1 cellular context compared by ENCODE assay signal in genomic region chr2:31945572-31945935, GRCh38.
TF ChIP-seq lines count a peak whose summit lies in the region.

No MANE protein-coding gene starts in this region.

TF ChIP-seq in K562, 482 proteins besides CTCF, POLR2A, EP300 and RAD21 (continued from another document and continues in another):
- TF ChIP-seq ZBTB12 (CRISPR knock-in tag; IDR thresholded peaks at IDR 0.05) = no peak
- no peak for TF ChIP-seq ZNF354B (CRISPR knock-in tag; IDR thresholded peaks at IDR 0.05)
- no peak for TF ChIP-seq FOXP1 (CRISPR knock-in tag; IDR thresholded peaks at IDR 0.05)
- TF ChIP-seq MEIS2 (IDR thresholded peaks at IDR 0.05; ENCODE audit: partially characterized antibody) = peak; percentile 73
- TF ChIP-seq, protein P1, sequence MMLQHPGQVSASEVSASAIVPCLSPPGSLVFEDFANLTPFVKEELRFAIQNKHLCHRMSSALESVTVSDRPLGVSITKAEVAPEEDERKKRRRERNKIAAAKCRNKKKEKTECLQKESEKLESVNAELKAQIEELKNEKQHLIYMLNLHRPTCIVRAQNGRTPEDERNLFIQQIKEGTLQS (IDR thresholded peaks at IDR 0.05) = peak; percentile 91
- TF ChIP-seq, protein P1 (CRISPR knock-in tag; conservative IDR thresholded peaks at IDR 0.05) = no peak
- TF ChIP-seq E2F5 (CRISPR knock-in tag; IDR thresholded peaks at IDR 0.05) = no peak
- TF ChIP-seq CHD7 (IDR thresholded peaks at IDR 0.05; ENCODE audit: low read depth, low read length) = no peak
- no peak for TF ChIP-seq HEY1 (CRISPR knock-in tag; IDR thresholded peaks at IDR 0.05; ENCODE audit: borderline replicate concordance)
- no peak for TF ChIP-seq RFX5 (IDR thresholded peaks at IDR 0.05; ENCODE audit: low read depth, low read length)
- peak in 1 of 2 experiments; percentile 13; a peak in 1 of 4 replicates for TF ChIP-seq TBL1XR1 (IDR thresholded peaks at IDR 0.05; ENCODE audit: low read length in 2 of 2)
- peak; percentile 68 for TF ChIP-seq SMARCE1 (IDR thresholded peaks at IDR 0.05)
- no peak for TF ChIP-seq ZNF75A (CRISPR knock-in tag; IDR thresholded peaks at IDR 0.05)
- no peak for TF ChIP-seq ZC3H4 (CRISPR knock-in tag; IDR thresholded peaks at IDR 0.05; ENCODE audit: borderline replicate concordance)
- no peak for TF ChIP-seq PTBP1 (IDR thresholded peaks at IDR 0.05; ENCODE audit: low read depth, low read length)
- peak; percentile 90 for TF ChIP-seq JUND (IDR thresholded peaks at IDR 0.05; ENCODE audit: borderline replicate concordance, low read depth, low read length)
- TF ChIP-seq JUND (tag; IDR thresholded peaks at IDR 0.05; ENCODE audit: borderline replicate concordance, low read depth, low read length) = peak; percentile 89; the same call in 2 of the 3 replicates
- TF ChIP-seq ZNF124 (CRISPR knock-in tag; IDR thresholded peaks at IDR 0.05) = no peak
- TF ChIP-seq IFI16 (CRISPR knock-in tag; IDR thresholded peaks at IDR 0.05) = no peak
- TF ChIP-seq SNRNP70 (optimal IDR thresholded peaks at IDR 0.05; ENCODE audit: low read depth, low read length) = no peak
- no peak for TF ChIP-seq DIDO1 (tag; IDR thresholded peaks at IDR 0.05; ENCODE audit: low read depth)
- TF ChIP-seq MCM3 (IDR thresholded peaks at IDR 0.05) = no peak
- TF ChIP-seq ZBTB11 (CRISPR knock-in tag; IDR thresholded peaks at IDR 0.05) = no peak
- no peak for TF ChIP-seq BRF1 (IDR thresholded peaks at IDR 0.05; ENCODE audit: borderline replicate concordance, extremely low read depth, insufficient read length)
- TF ChIP-seq ZNF668 (CRISPR knock-in tag; IDR thresholded peaks at IDR 0.05) = no peak
- 0 out of 2 replicates have a peak, but pooled peaks have one; percentile 6 for TF ChIP-seq TCF3 (CRISPR knock-in tag; IDR thresholded peaks at IDR 0.05)
- TF ChIP-seq SMARCA4 (IDR thresholded peaks at IDR 0.05) = peak; percentile 73
- 0 out of 2 replicates have a peak, but pooled peaks have one; percentile 12 for TF ChIP-seq KLF16 (IDR thresholded peaks at IDR 0.05)
- no peak for TF ChIP-seq ZNF408 (CRISPR knock-in tag; IDR thresholded peaks at IDR 0.05; ENCODE audit: low read depth)
- no peak for TF ChIP-seq PCBP2 (IDR thresholded peaks at IDR 0.05; ENCODE audit: low read depth, low read length, poor library complexity, severe bottlenecking)
- TF ChIP-seq E2F1 (CRISPR knock-in tag; IDR thresholded peaks at IDR 0.05) = no peak
- TF ChIP-seq, protein P2, sequence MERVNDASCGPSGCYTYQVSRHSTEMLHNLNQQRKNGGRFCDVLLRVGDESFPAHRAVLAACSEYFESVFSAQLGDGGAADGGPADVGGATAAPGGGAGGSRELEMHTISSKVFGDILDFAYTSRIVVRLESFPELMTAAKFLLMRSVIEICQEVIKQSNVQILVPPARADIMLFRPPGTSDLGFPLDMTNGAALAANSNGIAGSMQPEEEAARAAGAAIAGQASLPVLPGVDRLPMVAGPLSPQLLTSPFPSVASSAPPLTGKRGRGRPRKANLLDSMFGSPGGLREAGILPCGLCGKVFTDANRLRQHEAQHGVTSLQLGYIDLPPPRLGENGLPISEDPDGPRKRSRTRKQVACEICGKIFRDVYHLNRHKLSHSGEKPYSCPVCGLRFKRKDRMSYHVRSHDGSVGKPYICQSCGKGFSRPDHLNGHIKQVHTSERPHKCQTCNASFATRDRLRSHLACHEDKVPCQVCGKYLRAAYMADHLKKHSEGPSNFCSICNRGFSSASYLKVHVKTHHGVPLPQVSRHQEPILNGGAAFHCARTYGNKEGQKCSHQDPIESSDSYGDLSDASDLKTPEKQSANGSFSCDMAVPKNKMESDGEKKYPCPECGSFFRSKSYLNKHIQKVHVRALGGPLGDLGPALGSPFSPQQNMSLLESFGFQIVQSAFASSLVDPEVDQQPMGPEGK (CRISPR knock-in tag; IDR thresholded peaks at IDR 0.05; ENCODE audit: borderline replicate concordance) = no peak
- no peak for TF ChIP-seq ATF1 (CRISPR knock-in tag; IDR thresholded peaks at IDR 0.05)
- peak; percentile 40; the same call in 1 of the 2 replicates for TF ChIP-seq ATF1 (tag; IDR thresholded peaks at IDR 0.05)
- peak; percentile 69 for TF ChIP-seq ARID1B (IDR thresholded peaks at IDR 0.05)
- TF ChIP-seq ETV1 (tag; conservative IDR thresholded peaks at IDR 0.05; ENCODE audit: low read depth) = peak; percentile 73
- no peak for TF ChIP-seq GTF2F1 (IDR thresholded peaks at IDR 0.05; ENCODE audit: low read depth, low read length)
- peak in 1 of 2 experiments; percentile 78; a peak in 2 of 4 replicates for TF ChIP-seq RCOR1 (IDR thresholded peaks at IDR 0.05; ENCODE audit: borderline replicate concordance in 1 of 2, low read depth in 2 of 2, low read length in 2 of 2)
- TF ChIP-seq XRCC4 (IDR thresholded peaks at IDR 0.05; ENCODE audit: extremely low read depth, insufficient read depth, insufficient read length) = no peak
